8 cellular contexts compared by ENCODE assay signal in genomic region chr14:103385153-103385993, GRCh38. TPM values are rescaled to one million over a fixed set of nuclear protein-coding genes. Genes with fewer than 3 reads are reported as not detected.
DNase-seq lines count a peak whose midpoint lies in the region; ATAC-seq and TF ChIP-seq lines count a peak whose summit lies in the region.

Gene MARK3, plus strand, starts transcription at chr14:103385415. Its CDS starts 615 bp downstream, at chr14:103386030.

- no TSS peak for BruUV-seq in Panc1 (replicated peaks; lab: Mats Ljungman, UMichigan)

- H3K27ac ChIP-seq in KMS-11 (peak within 1 kb of the TSS; percentile 84), Panc1 (ENCODE audit: low read length) (peak within 1 kb of the TSS; percentile 75), esophagus (ENCODE audit: low read depth in 2 of 2, low read length in 1 of 2) (peak within 1 kb of the TSS; percentile 99 to 100)

- no peaks in the 10 kb centered on the region for H3K27me3 Mint-ChIP-seq in activated T-cell treated with anti-CD3 and anti-CD28 coated beads, Interleukin-2, amount 50 U/mL, for 4 hours (ENCODE audit: low read depth)

- peaks cover 41% of the 10 kb centered on the region for H3K4me1 ChIP-seq in KMS-11 (ENCODE audit: low read depth, poor library complexity, severe bottlenecking)
- peaks cover 8% of the 10 kb centered on the region for H3K4me1 ChIP-seq in Panc1 (ENCODE audit: control insufficient read depth, insufficient read depth, low read length)
- peaks cover 0 to 6% of the 10 kb centered on the region in 2 donors for H3K4me1 ChIP-seq in esophagus (ENCODE audit: control insufficient read depth in 2 of 2, insufficient read depth in 2 of 2, low read length in 1 of 2)
- peaks cover 11% of the 10 kb centered on the region for H3K4me1 ChIP-seq in mucosa of stomach (ENCODE audit: control insufficient read depth, insufficient read depth, low read length)

- H3K27me3 ChIP-seq in KMS-11 (ENCODE audit: insufficient read depth, low read depth) = no peaks in the 10 kb centered on the region
- no peaks in the 10 kb centered on the region for H3K27me3 ChIP-seq in Panc1 (ENCODE audit: control insufficient read depth, insufficient read depth, low read length)
- H3K27me3 ChIP-seq in esophagus (ENCODE audit: control insufficient read depth in 1 of 2, insufficient read depth in 2 of 2, low read length in 2 of 2) = no peaks in the 10 kb centered on the region
- H3K27me3 ChIP-seq in mucosa of stomach (ENCODE audit: control insufficient read depth, insufficient read depth, low read length) = no peaks in the 10 kb centered on the region

- CTCF ChIA-PET in Panc1 (lab: Charles Lee) = no interaction called here

- WGBS in esophagus, 2 donors = 1% methylated on average over 78 to 97 of the region's 97 CpGs

- peaks cover 38% of the 10 kb centered on the region for H3K4me1 Mint-ChIP-seq in activated T-cell treated with anti-CD3 and anti-CD28 coated beads, Interleukin-2, amount 50 U/mL, for 4 hours (ENCODE audit: low read depth)

- H3K9me3 ChIP-seq in Panc1 (ENCODE audit: control insufficient read depth, insufficient read depth, low read depth, low read length) = no peaks in the 10 kb centered on the region
- H3K9me3 ChIP-seq in esophagus (ENCODE audit: control insufficient read depth in 2 of 2, insufficient read depth in 1 of 2, low read depth in 1 of 2, low read length in 1 of 2) = no peaks in the 10 kb centered on the region
- H3K9me3 ChIP-seq in mucosa of stomach (ENCODE audit: control insufficient read depth, low read length) = no peaks in the 10 kb centered on the region

- H3K4me3 ChIP-seq in KMS-11 (IDR thresholded peaks at IDR 0.05; ENCODE audit: insufficient read depth, low read depth, low read length) (no peak within 1 kb of the TSS), Panc1 (ENCODE audit: low read depth in 2 of 2, low read length in 2 of 2) (peak within 1 kb of the TSS; percentile 78 to 89), esophagus (ENCODE audit: low read depth in 1 of 2, low read length in 2 of 2) (peak within 1 kb of the TSS; percentile 87 to 90), mucosa of stomach (ENCODE audit: low read length) (peak within 1 kb of the TSS; percentile 77)

- H3K4me3 Mint-ChIP-seq in activated T-cell treated with anti-CD3 and anti-CD28 coated beads, Interleukin-2, amount 50 U/mL, for 4 hours = peak within 1 kb of the TSS; percentile 92

- peaks cover 24% of the 10 kb centered on the region for H4K20me1 ChIP-seq in KMS-11 (ENCODE audit: insufficient read depth)

- peak within 1 kb of the TSS; percentile 76 for H2AFZ ChIP-seq in KMS-11 (ENCODE audit: low read depth)

- H3K79me2 ChIP-seq in KMS-11 (ENCODE audit: insufficient read depth, low read depth) = peaks cover 51% of the 10 kb centered on the region

- H3K36me3 ChIP-seq in KMS-11 (ENCODE audit: insufficient read depth) (no peaks in the 10 kb centered on the region), Panc1 (ENCODE audit: control insufficient read depth, insufficient read depth, low read length) (peaks cover 5% of the 10 kb centered on the region; the same call in 1 of the 2 replicates), esophagus (ENCODE audit: control insufficient read depth in 2 of 2, insufficient read depth in 2 of 2, low read length in 1 of 2) (no peaks in the 10 kb centered on the region), mucosa of stomach (ENCODE audit: control insufficient read depth, insufficient read depth, low read length) (no peaks in the 10 kb centered on the region)

- ATAC-seq in GM21737 (IDR thresholded peaks at IDR 0.05; ENCODE audit: unreplicated experiment) (peak; percentile 93), Panc1 (peak; percentile 99)
- ATAC-seq in activated T-cell treated with anti-CD3 and anti-CD28 coated beads, Interleukin-2, amount 50 U/mL, for 4 hours = peak; percentile 92 to 94

- H3K36me3 Mint-ChIP-seq in activated T-cell treated with anti-CD3 and anti-CD28 coated beads, Interleukin-2, amount 50 U/mL, for 4 hours (ENCODE audit: insufficient read depth) = peaks cover 3% of the 10 kb centered on the region

- H3K9ac ChIP-seq in KMS-11 (peak within 1 kb of the TSS; percentile 74), mucosa of stomach (ENCODE audit: low read length) (peak within 1 kb of the TSS; percentile 89)

- peak; percentile 96 for DNase-seq in DMS79 treated with DMSO at 0.1 percent for 48 hours (lab: John Stamatoyannopoulos, UW)
- no peak for DNase-seq in Panc1 (ENCODE audit: low read depth, low spot score)
- peak; percentile 93 for DNase-seq in activated T-cell treated with anti-CD3 and anti-CD28 coated beads, Interleukin-2, amount 50 U/mL, for 4 hours
- peak; percentile 91 to 94 for DNase-seq in stimulated activated CD8-positive, alpha-beta memory T cell treated with anti-CD3 and anti-CD28 coated beads, Interleukin-7, amount 100 ng/mL, for 1 hour (ENCODE audit: low read depth in 2 of 2)

- H3K9me3 Mint-ChIP-seq in activated T-cell treated with anti-CD3 and anti-CD28 coated beads, Interleukin-2, amount 50 U/mL, for 4 hours = no peaks in the 10 kb centered on the region

- POLR2A ChIA-PET in Panc1 (lab: Charles Lee) = no interaction called here

- in situ Hi-C loops in Panc1 (cut with HindIII; ENCODE audit: low pct_unique_long_range_greater_than_20kb, low sequenced_read_pairs) = no loop called here

- TF ChIP-seq CTCF in KMS-11 (conservative IDR thresholded peaks at IDR 0.05; ENCODE audit: low read depth, low read length) (no peak), Panc1 (IDR thresholded peaks at IDR 0.05) (peak; percentile 7; the same call in 1 of the 2 replicates)

- H3K4me2 ChIP-seq in KMS-11 = peak within 1 kb of the TSS; percentile 86

- intact Hi-C loops in Panc1 (cut with micrococcal nuclease; ENCODE audit: unreplicated experiment) = no loop called here

RNA-seq across cellular contexts. Expression of gene MARK3, which starts in this region (rescaled TPM):
- total RNA-seq in Panc1 (2021; ENCODE audit: unreplicated experiment) = 56.1 TPM
- polyA plus RNA-seq in Panc1 (2012; ENCODE audit: insufficient read length) = 53.3 TPM
- total RNA-seq in activated T-cell treated with anti-CD3 and anti-CD28 coated beads, Interleukin-2, amount 50 U/mL, for 4 hours = 10 to 100 TPM; 79.9 to 96.2 (median 95.5) TPM
- 10 to 100 TPM; 45.5 to 65.4 TPM for polyA plus RNA-seq in esophagus
